In the genomic region with DNA sequence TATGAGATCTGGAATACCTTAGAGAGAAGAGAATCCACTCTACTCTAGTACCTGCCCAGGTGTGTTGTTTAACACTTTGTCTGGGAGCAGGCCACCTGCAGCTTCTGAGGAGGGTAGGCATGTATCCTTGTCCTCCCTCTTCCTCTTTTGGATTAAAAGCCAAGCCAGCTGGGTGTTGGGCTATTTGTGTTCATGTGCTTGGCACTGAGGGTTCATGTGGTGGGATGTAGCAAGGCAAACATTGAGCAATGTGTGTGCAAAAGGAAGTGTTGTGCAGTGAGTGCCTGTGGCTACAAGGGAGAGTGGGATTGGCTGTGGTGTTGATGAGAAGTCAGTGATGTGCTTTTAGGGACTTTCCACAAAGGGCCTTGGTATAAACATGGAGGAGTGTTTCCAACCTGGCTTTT, we compare ENCODE assay signal across 9 cellular contexts. TPM values are rescaled to one million over a fixed set of nuclear protein-coding genes. Genes with fewer than 3 reads are reported as not detected.
DNase-seq lines count a peak whose midpoint lies in the region; ATAC-seq, FAIRE-seq and TF ChIP-seq lines count a peak whose summit lies in the region.
"Had no signal": no experiment of that assay in that cellular context is flagged by ENCODE, and none has a peak within 500 bp of the region (broad histone marks: within the 10 kb centered on the region; RNA-seq: fewer than 3 reads in every experiment).

No MANE protein-coding gene starts in this region.

- peaks cover 0 to 12% of the 10 kb centered on the region in 2 experiments for H4K20me1 ChIP-seq in H1 (replicated peaks in 1 of 2; ENCODE audit: control insufficient read depth in 1 of 2, insufficient read depth in 2 of 2, low read length in 2 of 2)

- H2BK120ac ChIP-seq in H1 (replicated peaks; ENCODE audit: low read depth, low read length) (no peak overlapping the region), trophoblast cell (ENCODE audit: insufficient read depth, low read length, poor library complexity) (no peak overlapping the region)

- H3K4me1 ChIP-seq in H1 (replicated peaks in 1 of 4; ENCODE audit: control insufficient read depth in 3 of 4, insufficient read depth in 4 of 4, low read length in 3 of 4) (peaks cover 0 to 17% (median 6%) of the 10 kb centered on the region in 4 experiments; a peak in 5 of 7 replicates), trophoblast cell (ENCODE audit: control insufficient read depth in 1 of 2, insufficient read depth in 2 of 2, low read length in 2 of 2) (peaks cover 0 to 8% of the 10 kb centered on the region in 2 experiments)

- TF ChIP-seq CTCF in H1 (IDR thresholded peaks at IDR 0.05; ENCODE audit: control extremely low read depth in 1 of 3, insufficient read depth in 1 of 3, low read depth in 1 of 3, low read length in 3 of 3), result no peak

- H3K23ac ChIP-seq in H1 (ENCODE audit: insufficient read length), result no peak overlapping the region
- H3K23ac ChIP-seq in trophoblast cell (ENCODE audit: low read length), result peak overlapping the region; percentile 59

- H3K4me1 Mint-ChIP-seq in activated CD4-positive, alpha-beta T cell treated with anti-CD3 and anti-CD28 coated beads for 36 hours, result peaks cover 30% of the 10 kb centered on the region

- TF ChIP-seq EP300 in H1 (IDR thresholded peaks at IDR 0.05; ENCODE audit: borderline replicate concordance in 1 of 2, low read depth in 2 of 2, low read length in 2 of 2), result no peak

- peak overlapping the region; percentile 85; the same call in 1 of the 2 replicates for H2AK5ac ChIP-seq in H1 (ENCODE audit: low read depth, low read length)
- no peak overlapping the region for H2AK5ac ChIP-seq in trophoblast cell (ENCODE audit: low read length)

- POLR2A ChIA-PET in activated CD4-positive, alpha-beta T cell treated with anti-CD3 and anti-CD28 coated beads for 36 hours (lab: Charles Lee), result no interaction called here
- POLR2A ChIA-PET in H1 (lab: Charles Lee; ENCODE audit: partially characterized antibody), result no interaction called here

- H3K36me3 Mint-ChIP-seq in activated CD4-positive, alpha-beta T cell treated with anti-CD3 and anti-CD28 coated beads for 36 hours (ENCODE audit: low read depth), result peaks cover 27% of the 10 kb centered on the region

- no peaks in the 10 kb centered on the region for H3K9me3 Mint-ChIP-seq in activated CD4-positive, alpha-beta T cell treated with anti-CD3 and anti-CD28 coated beads for 36 hours (ENCODE audit: low read depth)

- no peak overlapping the region for H2BK20ac ChIP-seq in H1 (ENCODE audit: low read length)

- H2BK12ac ChIP-seq in H1 (ENCODE audit: low read depth, low read length) (no peak overlapping the region), trophoblast cell (ENCODE audit: low read length) (no peak overlapping the region)

- no peak overlapping the region for H3K9ac ChIP-seq in H1 (replicated peaks in 1 of 4; ENCODE audit: extremely low read depth in 1 of 4, low read depth in 3 of 4, low read length in 3 of 4)
- peak overlapping the region; percentile 69 for H3K9ac ChIP-seq in trophoblast cell (ENCODE audit: low read length)

- CTCF ChIA-PET in activated CD4-positive, alpha-beta T cell treated with anti-CD3 and anti-CD28 coated beads for 36 hours (lab: Charles Lee), result no interaction called here
- CTCF ChIA-PET in H1 (lab: Charles Lee; ENCODE audit: partially characterized antibody), result interaction anchor here (1.2 kb wide), 1 partner anchor 130 kb away, joined by 4 read pairs; no protein-coding TSS in a partner anchor

- no peak for TF ChIP-seq RAD21 in H1 (IDR thresholded peaks at IDR 0.05 in 1 of 2, conservative IDR thresholded peaks at IDR 0.05 in 1 of 2; ENCODE audit: low read depth in 2 of 2, low read length in 2 of 2)

- H4K8ac ChIP-seq in H1 (ENCODE audit: extremely low read depth, insufficient read depth, low read length), result no peak overlapping the region
- no peak overlapping the region for H4K8ac ChIP-seq in trophoblast cell (ENCODE audit: low read depth, low read length)

- H3K14ac ChIP-seq in H1 (ENCODE audit: insufficient read length) (no peak overlapping the region), trophoblast cell (ENCODE audit: low read length) (no peak overlapping the region)

- H3K27ac Mint-ChIP-seq in activated CD4-positive, alpha-beta T cell treated with anti-CD3 and anti-CD28 coated beads for 36 hours, result peak overlapping the region; percentile 63

- H3K79me1 ChIP-seq in H1 (ENCODE audit: low read depth, low read length) (peaks cover 17% of the 10 kb centered on the region), trophoblast cell (ENCODE audit: low read length) (no peaks in the 10 kb centered on the region)

- H3K27me3 Mint-ChIP-seq in activated CD4-positive, alpha-beta T cell treated with anti-CD3 and anti-CD28 coated beads for 36 hours, result no peaks in the 10 kb centered on the region
- H3K27me3 Mint-ChIP-seq: B cell had no signal

- no peak for TF ChIP-seq POLR2A in H1 (IDR thresholded peaks at IDR 0.05; ENCODE audit: control extremely low read depth in 1 of 2, low read depth in 2 of 2, low read length in 2 of 2)

- H3K79me2 ChIP-seq in H1 (ENCODE audit: control insufficient read depth in 1 of 2, insufficient read depth in 2 of 2, low read length in 2 of 2), result peaks cover 3 to 54% of the 10 kb centered on the region in 2 experiments
- H3K79me2 ChIP-seq in trophoblast cell (ENCODE audit: control insufficient read depth, insufficient read depth, low read length, poor library complexity), result no peaks in the 10 kb centered on the region

- H4K91ac ChIP-seq in H1 (replicated peaks; ENCODE audit: insufficient read length, low read length), result peak overlapping the region; percentile 78
- no peak overlapping the region for H4K91ac ChIP-seq in trophoblast cell (ENCODE audit: low read depth, low read length)

- H3K9me3 ChIP-seq in H1 (ENCODE audit: insufficient read depth in 2 of 2, low read depth in 1 of 2, low read length in 1 of 2), result no peaks in the 10 kb centered on the region
- H3K9me3 ChIP-seq in trophoblast cell (ENCODE audit: insufficient read depth, low read depth, low read length), result peaks cover 4% of the 10 kb centered on the region

- H3K18ac ChIP-seq in H1 (ENCODE audit: extremely low read depth, low read length) (no peak overlapping the region), trophoblast cell (ENCODE audit: low read length) (no peak overlapping the region)

- H3K56ac ChIP-seq in H1 (replicated peaks; ENCODE audit: insufficient read length, low read depth, low read length), result no peak overlapping the region

- H3K27ac ChIP-seq in H1 (ENCODE audit: low read depth, low read length) (no peak overlapping the region), trophoblast cell (ENCODE audit: low read depth, low read length) (no peak overlapping the region)

- no peak for FAIRE-seq in H1 (lab: Jason Lieb, UNC)

- H4K5ac ChIP-seq in H1 (ENCODE audit: insufficient read length, low read depth, low read length), result peak overlapping the region; percentile 16

- H3K23me2 ChIP-seq in H1 (ENCODE audit: low read depth, low read length), result 0 out of 2 replicates have a peak, but pooled peaks cover 2% of the 10 kb centered on the region

- no peak overlapping the region for H4K12ac ChIP-seq in trophoblast cell (ENCODE audit: low read depth, low read length)

- H3K36me3 ChIP-seq in H1 (ENCODE audit: control insufficient read depth in 2 of 4, insufficient read depth in 4 of 4, low read length in 3 of 4) (peaks cover 2 to 18% (median 7%) of the 10 kb centered on the region in 4 experiments; a peak in 7 of 8 replicates), trophoblast cell (ENCODE audit: control insufficient read depth in 1 of 2, insufficient read depth in 2 of 2, low read length in 2 of 2) (peaks cover 14 to 15% of the 10 kb centered on the region in 2 experiments)

- no peak overlapping the region for H2BK5ac ChIP-seq in H1 (ENCODE audit: low read depth, low read length)
- H2BK5ac ChIP-seq in trophoblast cell (ENCODE audit: low read depth, low read length, poor library complexity), result no peak overlapping the region

- no peak overlapping the region for H3K4me3 Mint-ChIP-seq in activated CD4-positive, alpha-beta T cell treated with anti-CD3 and anti-CD28 coated beads for 36 hours
- H3K4me3 Mint-ChIP-seq: B cell had no signal

- H2AFZ ChIP-seq in H1 (ENCODE audit: low read length), result no peak overlapping the region
- no peak overlapping the region for H2AFZ ChIP-seq in trophoblast cell (ENCODE audit: insufficient read depth, low read length, poor library complexity)

- H3K4me3 ChIP-seq in H1 (ENCODE audit: extremely low read depth in 1 of 4, insufficient read depth in 2 of 4, low read depth in 3 of 4, low read length in 4 of 4), result no peak overlapping the region
- H3K4me3 ChIP-seq in trophoblast cell (ENCODE audit: low read depth, low read length), result no peak overlapping the region

- no peaks in the 10 kb centered on the region for H3K27me3 ChIP-seq in H1 (replicated peaks in 1 of 4; ENCODE audit: control insufficient read depth in 3 of 4, extremely low read depth in 1 of 4, insufficient read depth in 3 of 4, low read length in 3 of 4)
- no peaks in the 10 kb centered on the region for H3K27me3 ChIP-seq in trophoblast cell (ENCODE audit: insufficient read depth, low read length)

- peak; percentile 98 for ATAC-seq in activated CD4-positive, alpha-beta T cell treated with anti-CD3 and anti-CD28 coated beads for 36 hours
- no peak for ATAC-seq in GM18511 (IDR thresholded peaks at IDR 0.05; ENCODE audit: unreplicated experiment)

- peak; percentile 55 for DNase-seq in activated CD4-positive, alpha-beta T cell treated with anti-CD3 and anti-CD28 coated beads for 36 hours
- no peak for DNase-seq in activated CD4-positive, alpha-beta T cell treated with anti-CD3 and anti-CD28 coated beads, Interleukin-2, amount 50 U/mL, for 1 hour
- DNase-seq in NOMO-1 (lab: John Stamatoyannopoulos, UW; ENCODE audit: unreplicated experiment in 2 of 2), result peak; percentile 78 to 80
- no peak for DNase-seq in H1 (ENCODE audit: low read depth in 1 of 2, low spot score in 2 of 2)
- peak; percentile 10 to 39 for DNase-seq in trophoblast cell
- no peak for DNase-seq in NCI-H146 (lab: John Stamatoyannopoulos, UW)
- no peak for DNase-seq in DMS 273 (lab: John Stamatoyannopoulos, UW; ENCODE audit: unreplicated experiment)

- H3K4ac ChIP-seq in H1 (replicated peaks; ENCODE audit: insufficient read length, low read depth, low read length) (no peak overlapping the region), trophoblast cell (ENCODE audit: low read depth, low read length) (no peak overlapping the region)

- H2BK15ac ChIP-seq in H1 (ENCODE audit: low read length), result no peak overlapping the region

- H3K4me2 ChIP-seq in H1 (ENCODE audit: insufficient read depth in 1 of 2, low read depth in 2 of 2, low read length in 2 of 2) (no peak overlapping the region), trophoblast cell (ENCODE audit: low read length) (no peak overlapping the region)

- intact Hi-C loops in activated CD4-positive, alpha-beta T cell treated with anti-CD3 and anti-CD28 coated beads for 36 hours (cut with DNase I, micrococcal nuclease), result no loop called here

RNA-seq across cellular contexts. Expression of a gene that starts 23.0 kb away (rescaled TPM):
- 10 to 100 TPM; 33.7 to 46.6 TPM for total RNA-seq in activated CD4-positive, alpha-beta T cell treated with anti-CD3 and anti-CD28 coated beads for 36 hours
- total RNA-seq in H1 (2021; fragmentation: NEBNext Ultra II Directional; extraction: Animal tissue kit (Norgen Biotek cat#: 25700)), result 105 and 106 TPM in 2 replicates
- 63.1 and 71.1 TPM in 2 replicates for polyA plus RNA-seq in H1 (2011; rRNA removed)
- 58.5 TPM for polyA plus RNA-seq in H1 (2011; cell fraction: cytosol; rRNA removed)
- 182 TPM for polyA plus RNA-seq in H1 (2011; cell fraction: nucleus; rRNA removed)
- 57.4 to 72.2 TPM (median 64.9 TPM) in 4 replicates for polyA plus RNA-seq in H1 (2012, experiment 1 of 2)
- 57.4 TPM for polyA plus RNA-seq in H1 (2012, experiment 2 of 2)
- polyA plus RNA-seq in H1 (2013, experiment 1 of 2), result 75.3 TPM
- polyA plus RNA-seq in H1 (2013, experiment 2 of 2), result 71.8 TPM
- polyA minus RNA-seq in H1 (2011; rRNA and poly(A)+ RNA removed), result 159 and 164 TPM in 2 replicates
- 38.5 TPM for polyA minus RNA-seq in H1 (2011; cell fraction: cytosol; rRNA and poly(A)+ RNA removed)
- 142 TPM for polyA minus RNA-seq in H1 (2011; cell fraction: nucleus; rRNA and poly(A)+ RNA removed)
- 56.3 and 58.4 TPM in 2 replicates for polyA plus RNA-seq in trophoblast cell (2013)

RNA-seq across cellular contexts. Expression of a gene that starts 48.3 kb away (rescaled TPM):
- under 1 TPM; 0.12 to 0.16 TPM for total RNA-seq in activated CD4-positive, alpha-beta T cell treated with anti-CD3 and anti-CD28 coated beads for 36 hours
- total RNA-seq in H1 (2021; fragmentation: NEBNext Ultra II Directional; extraction: Animal tissue kit (Norgen Biotek cat#: 25700)), result 3.9 and 5.4 TPM in 2 replicates
- polyA plus RNA-seq in H1 (2011; rRNA removed), result 12.9 and 14.7 TPM in 2 replicates
- 12.8 TPM for polyA plus RNA-seq in H1 (2011; cell fraction: cytosol; rRNA removed)
- 14.4 TPM for polyA plus RNA-seq in H1 (2011; cell fraction: nucleus; rRNA removed)
- polyA plus RNA-seq in H1 (2012, experiment 1 of 2), result 8.6 to 12.4 TPM (median 10.8 TPM) in 4 replicates
- 8.5 TPM for polyA plus RNA-seq in H1 (2012, experiment 2 of 2)
- 4.6 TPM for polyA plus RNA-seq in H1 (2013, experiment 1 of 2)
- 4.4 TPM for polyA plus RNA-seq in H1 (2013, experiment 2 of 2)
- 12.0 and 14.9 TPM in 2 replicates for polyA minus RNA-seq in H1 (2011; rRNA and poly(A)+ RNA removed)
- polyA minus RNA-seq in H1 (2011; cell fraction: cytosol; rRNA and poly(A)+ RNA removed), result 5.4 TPM
- polyA minus RNA-seq in H1 (2011; cell fraction: nucleus; rRNA and poly(A)+ RNA removed), result 3.7 TPM
- polyA plus RNA-seq in trophoblast cell (2013), result 1.5 and 1.6 TPM in 2 replicates

Comparison
In these comparisons a context has a peak if more than half of its experiments do, and no peak if none do; other contexts are left out.
1. DNase-seq: peak in activated CD4-positive, alpha-beta T cell treated with anti-CD3 and anti-CD28 coated beads for 36 hours (single experiment), NOMO-1 (2 of 2) and trophoblast cell (2 of 2); none in activated CD4-positive, alpha-beta T cell treated with anti-CD3 and anti-CD28 coated beads, Interleukin-2, amount 50 U/mL, for 1 hour (single experiment), H1 (0 of 2), NCI-H146 (single experiment) and DMS 273 (single experiment).